ENCODE assay signal across 8 cellular contexts in genomic region chr6:43454290-43455033, GRCh38. TPM values are rescaled to one million over a fixed set of nuclear protein-coding genes. Genes with fewer than 3 reads are reported as not detected.
DNase-seq lines count a peak whose midpoint lies in the region; ATAC-seq and TF ChIP-seq lines count a peak whose summit lies in the region.

No MANE protein-coding gene starts in this region.

- H3K4me2 ChIP-seq in DOHH2 (ENCODE audit: low read length) = peak overlapping the region; percentile 79
- H3K4me2 ChIP-seq in OCI-LY7 (ENCODE audit: low read length) = peak overlapping the region; percentile 31; the same call in 1 of the 2 replicates

- H4K20me1 ChIP-seq in DOHH2 (ENCODE audit: control insufficient read depth, insufficient read depth, low read depth, low read length) (no peaks in the 10 kb centered on the region), OCI-LY7 (ENCODE audit: insufficient read depth, low read length) (no peaks in the 10 kb centered on the region)

- peaks cover 12% of the 10 kb centered on the region for H3K27me3 ChIP-seq in DOHH2 (ENCODE audit: control insufficient read depth, low read length)
- peaks cover 16% of the 10 kb centered on the region for H3K27me3 ChIP-seq in mononuclear cell (ENCODE audit: insufficient read depth, low read length)

- H3K79me2 ChIP-seq in DOHH2 (ENCODE audit: control insufficient read depth, low read length) (no peaks in the 10 kb centered on the region), OCI-LY7 (ENCODE audit: insufficient read depth, low read depth, low read length) (no peaks in the 10 kb centered on the region)

- H3K4me1 ChIP-seq in DOHH2 (ENCODE audit: control insufficient read depth, low read length) (peaks cover 16% of the 10 kb centered on the region), OCI-LY7 (ENCODE audit: insufficient read depth, low read length, poor library complexity, severe bottlenecking) (no peaks in the 10 kb centered on the region), mononuclear cell (ENCODE audit: insufficient read depth, low read length) (peaks cover 17% of the 10 kb centered on the region)

- H3K4me3 ChIP-seq in DOHH2 (ENCODE audit: low read length) (peak overlapping the region; percentile 71), OCI-LY7 (ENCODE audit: low read depth, low read length, poor library complexity, severe bottlenecking) (no peak overlapping the region), epithelial cell of proximal tubule (ENCODE audit: low read depth, low read length) (peak overlapping the region; percentile 50), mononuclear cell (ENCODE audit: low read length) (peak overlapping the region; percentile 37)

- CTCF ChIA-PET in OCI-LY7 (lab: Charles Lee; ENCODE audit: unreplicated experiment) = no interaction called here

- no peak overlapping the region for H2AFZ ChIP-seq in OCI-LY7 (ENCODE audit: low read length)

- BruUV-seq in OCI-LY7 (replicated peaks; lab: Mats Ljungman, UMichigan) = no TSS peak

- H3F3A ChIP-seq in DOHH2 (ENCODE audit: control insufficient read depth, insufficient read depth) = peaks cover 9% of the 10 kb centered on the region; the same call in 1 of the 2 replicates

- intact Hi-C loops in OCI-LY7 (cut with micrococcal nuclease; ENCODE audit: unreplicated experiment) = no loop called here

- POLR2A ChIA-PET in OCI-LY7 (lab: Charles Lee) = no interaction called here

- peak; percentile 47 for ATAC-seq in HG03460 (IDR thresholded peaks at IDR 0.05; ENCODE audit: unreplicated experiment)
- ATAC-seq in GM21737 (IDR thresholded peaks at IDR 0.05; ENCODE audit: unreplicated experiment) = no peak

- H3K36me3 ChIP-seq in DOHH2 (ENCODE audit: control insufficient read depth, low read length) = peaks cover 20% of the 10 kb centered on the region; the same call in 1 of the 2 replicates
- H3K36me3 ChIP-seq in OCI-LY7 (ENCODE audit: insufficient read depth, low read length) = peaks cover 19% of the 10 kb centered on the region; the same call in 1 of the 2 replicates

- no peaks in the 10 kb centered on the region; the same call in 1 of the 2 replicates for H3K9me3 ChIP-seq in DOHH2 (ENCODE audit: control insufficient read depth, insufficient read depth, low read length)
- H3K9me3 ChIP-seq in OCI-LY7 (ENCODE audit: low read length) = no peaks in the 10 kb centered on the region
- no peaks in the 10 kb centered on the region for H3K9me3 ChIP-seq in mononuclear cell (ENCODE audit: low read depth, low read length)

- TF ChIP-seq CTCF in DOHH2 (IDR thresholded peaks at IDR 0.05; ENCODE audit: low read depth, low read length, poor library complexity, severe bottlenecking) (peak; percentile 97), OCI-LY7 (conservative IDR thresholded peaks at IDR 0.05; ENCODE audit: low read length) (peak; percentile 80), epithelial cell of proximal tubule (conservative IDR thresholded peaks at IDR 0.05; ENCODE audit: low read depth, low read length) (peak; percentile 82)

- H3K27ac ChIP-seq in DOHH2 (ENCODE audit: low read depth, low read length) (no peak overlapping the region), OCI-LY7 (ENCODE audit: low read depth, low read length, poor library complexity, severe bottlenecking) (no peak overlapping the region)

- DNase-seq in OCI-LY7 (ENCODE audit: low spot score) = peak; percentile 52
- DNase-seq in activated T-cell treated with anti-CD3 and anti-CD28 coated beads, Interleukin-2, amount 50 U/mL, for 1 hour = peak; percentile 76
- no peak for DNase-seq in epithelial cell of proximal tubule (ENCODE audit: low read depth)
- peak; percentile 43 to 57 for DNase-seq in stimulated activated CD8-positive, alpha-beta memory T cell treated with anti-CD3 and anti-CD28 coated beads, Interleukin-15, amount 100 ng/mL, for 48 hours (ENCODE audit: low read depth in 2 of 2)

- H3K9me2 ChIP-seq in DOHH2 (replicated peaks; ENCODE audit: control insufficient read depth, low read length) = no peaks in the 10 kb centered on the region
- no peaks in the 10 kb centered on the region for H3K9me2 ChIP-seq in OCI-LY7 (ENCODE audit: insufficient read depth, low read length)

RNA-seq across cellular contexts. Expression of gene DLK2, which starts 0.9 kb away (rescaled TPM):
- not detected in 2 replicates for total RNA-seq in OCI-LY7 (2014; rRNA removed; shearing (Covaris generic))
- total RNA-seq in OCI-LY7 (2022) = not detected in 2 replicates
- 0.12 and 0.29 TPM in 2 replicates for total RNA-seq in epithelial cell of proximal tubule
- 0.31 TPM for total RNA-seq in mononuclear cell

RNA-seq across cellular contexts. Expression of gene TJAP1, which starts 22.9 kb away (rescaled TPM):
- 16.7 and 22.0 TPM in 2 replicates for total RNA-seq in OCI-LY7 (2014; rRNA removed; shearing (Covaris generic))
- total RNA-seq in OCI-LY7 (2022) (32.3 and 34.4 TPM in 2 replicates), epithelial cell of proximal tubule (17.8 and 18.3 TPM in 2 replicates), mononuclear cell (9.0 TPM)

RNA-seq across cellular contexts. Expression of gene ABCC10, which starts 27.1 kb away (rescaled TPM):
- total RNA-seq in OCI-LY7 (2014; rRNA removed; shearing (Covaris generic)) = 11.4 and 12.4 TPM in 2 replicates
- 31.1 and 35.3 TPM in 2 replicates for total RNA-seq in OCI-LY7 (2022)
- total RNA-seq in epithelial cell of proximal tubule = 10.6 and 19.6 TPM in 2 replicates
- total RNA-seq in mononuclear cell = 12.3 TPM

RNA-seq across cellular contexts. Expression of gene LRRC73, which starts 55.7 kb away (rescaled TPM):
- total RNA-seq in OCI-LY7 (2014; rRNA removed; shearing (Covaris generic)) = 0.19 TPM in 1 of 2 replicates, not detected in the other
- total RNA-seq in OCI-LY7 (2022) (0.25 and 0.52 TPM in 2 replicates), epithelial cell of proximal tubule (not detected in 2 replicates), mononuclear cell (not detected)
